1 cellular context compared by ENCODE assay signal in genomic region chr5:1399737-1400136, GRCh38.
A peak's percentile ranks its signal among the peaks of the same experiment; 100 is the strongest.
TF ChIP-seq lines count a peak whose summit lies in the region.

No MANE protein-coding gene starts in this region.

TF ChIP-seq in HepG2, 621 proteins besides CTCF, POLR2A, EP300 and RAD21:
- TF ChIP-seq CREB1 (IDR thresholded peaks at IDR 0.05), result peak; percentile 74
- no peak for TF ChIP-seq CREB1 (CRISPR knock-in tag; IDR thresholded peaks at IDR 0.05)
- peak; percentile 52 for TF ChIP-seq ATF7 (IDR thresholded peaks at IDR 0.05)
- TF ChIP-seq ATF7 (CRISPR knock-in tag; IDR thresholded peaks at IDR 0.05), result no peak
- TF ChIP-seq, protein P1, sequence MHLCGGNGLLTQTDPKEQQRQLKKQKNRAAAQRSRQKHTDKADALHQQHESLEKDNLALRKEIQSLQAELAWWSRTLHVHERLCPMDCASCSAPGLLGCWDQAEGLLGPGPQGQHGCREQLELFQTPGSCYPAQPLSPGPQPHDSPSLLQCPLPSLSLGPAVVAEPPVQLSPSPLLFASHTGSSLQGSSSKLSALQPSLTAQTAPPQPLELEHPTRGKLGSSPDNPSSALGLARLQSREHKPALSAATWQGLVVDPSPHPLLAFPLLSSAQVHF (CRISPR knock-in tag; IDR thresholded peaks at IDR 0.05), result no peak
